1 cellular context compared by ENCODE assay signal in the genomic region with DNA sequence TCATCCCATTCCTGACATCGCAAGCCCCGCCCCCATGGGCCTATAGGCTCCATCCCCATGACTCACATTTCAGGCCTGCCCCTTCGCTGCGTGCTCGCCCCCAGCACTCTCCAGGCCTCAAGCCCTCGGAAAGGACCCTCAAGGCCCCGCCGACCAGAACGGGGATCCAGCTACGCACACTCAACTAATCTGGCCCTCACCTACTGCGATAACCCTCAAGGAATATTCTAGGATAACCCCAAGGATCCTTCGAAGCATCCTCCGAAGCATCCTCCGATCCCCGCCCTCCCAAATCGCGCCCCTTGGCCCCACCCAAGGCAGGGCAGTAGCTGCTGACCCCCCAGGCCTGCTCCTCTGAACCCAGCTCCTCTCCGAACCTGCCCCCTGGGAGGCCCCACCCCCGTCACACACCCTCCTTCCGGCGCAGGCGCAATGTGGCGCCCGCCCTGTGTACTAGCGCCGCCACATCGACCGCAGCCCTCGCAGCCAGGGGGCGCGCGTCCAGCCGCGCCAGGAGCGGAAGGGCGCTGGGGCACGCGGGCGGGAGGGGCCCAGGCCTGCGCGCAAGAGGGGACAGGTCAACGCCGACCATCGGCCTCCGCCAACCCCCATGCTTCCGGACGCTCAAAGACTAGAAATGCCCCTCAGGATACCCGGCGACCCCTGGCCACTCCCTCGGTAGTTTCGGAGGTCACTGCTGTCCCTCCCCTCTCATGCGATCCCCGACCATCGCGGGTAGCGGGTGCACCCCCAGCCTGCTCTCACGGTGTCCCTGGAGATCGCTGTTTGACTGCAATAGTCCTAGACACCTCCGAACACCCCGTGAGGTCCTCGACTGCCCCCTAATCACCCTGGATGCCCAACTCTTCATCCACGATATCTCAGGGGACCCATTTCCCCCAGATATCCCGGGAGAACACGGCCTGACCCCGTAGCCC.
A peak's percentile ranks its signal among the peaks of the same experiment; 100 is the strongest.
TF ChIP-seq lines count a peak whose summit lies in the region.

No MANE protein-coding gene starts in this region.

TF ChIP-seq in WTC11, 78 proteins besides CTCF, POLR2A, EP300 and RAD21 (continued from another document):
- TF ChIP-seq, protein P1, sequence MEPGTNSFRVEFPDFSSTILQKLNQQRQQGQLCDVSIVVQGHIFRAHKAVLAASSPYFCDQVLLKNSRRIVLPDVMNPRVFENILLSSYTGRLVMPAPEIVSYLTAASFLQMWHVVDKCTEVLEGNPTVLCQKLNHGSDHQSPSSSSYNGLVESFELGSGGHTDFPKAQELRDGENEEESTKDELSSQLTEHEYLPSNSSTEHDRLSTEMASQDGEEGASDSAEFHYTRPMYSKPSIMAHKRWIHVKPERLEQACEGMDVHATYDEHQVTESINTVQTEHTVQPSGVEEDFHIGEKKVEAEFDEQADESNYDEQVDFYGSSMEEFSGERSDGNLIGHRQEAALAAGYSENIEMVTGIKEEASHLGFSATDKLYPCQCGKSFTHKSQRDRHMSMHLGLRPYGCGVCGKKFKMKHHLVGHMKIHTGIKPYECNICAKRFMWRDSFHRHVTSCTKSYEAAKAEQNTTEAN (CRISPR knock-in tag; IDR thresholded peaks at IDR 0.05) = no peak
- no peak for TF ChIP-seq NFATC4 (CRISPR knock-in tag; IDR thresholded peaks at IDR 0.05)
- peak; percentile 47; the same call in 1 of the 2 replicates for TF ChIP-seq FOXP1 (CRISPR knock-in tag; IDR thresholded peaks at IDR 0.05; ENCODE audit: borderline replicate concordance)
- TF ChIP-seq JUN (CRISPR knock-in tag; IDR thresholded peaks at IDR 0.05) = no peak
